8 cellular contexts compared by ENCODE assay signal in genomic region chr4:153344131-153345010, GRCh38. TPM values are rescaled to one million over a fixed set of nuclear protein-coding genes. Genes with fewer than 3 reads are reported as not detected.
DNase-seq lines count a peak whose midpoint lies in the region; ATAC-seq and TF ChIP-seq lines count a peak whose summit lies in the region.

TSS of gene MND1 (plus strand) at chr4:153344688. CDS start at chr4:153344738, 50 bp downstream.

- peaks cover 46% of the 10 kb centered on the region for H3K4me1 Mint-ChIP-seq in activated CD4-positive, alpha-beta memory T cell treated with anti-CD3 and anti-CD28 coated beads, Interleukin-2, amount 10 ng/mL, durations not matched to agents 7 days and 5 days

- H3K27ac ChIP-seq in lower lobe of right lung, result no peak within 1 kb of the TSS

- H3K36me3 ChIP-seq in lower lobe of right lung, result no peaks in the 10 kb centered on the region

- peak; percentile 87 for ATAC-seq in GM19452 (IDR thresholded peaks at IDR 0.05; ENCODE audit: unreplicated experiment)
- ATAC-seq in HG03575 (IDR thresholded peaks at IDR 0.05; ENCODE audit: extremely low read depth, insufficient number of reproducible peaks, low FRiP score, unreplicated experiment), result peak; percentile 41
- peak; percentile 97 for ATAC-seq in lower lobe of right lung

- peak within 1 kb of the TSS; percentile 76 for H3K4me3 ChIP-seq in lower lobe of right lung

- H3K9me3 ChIP-seq in lower lobe of right lung, result no peaks in the 10 kb centered on the region

- H3K27me3 Mint-ChIP-seq in activated CD4-positive, alpha-beta memory T cell treated with anti-CD3 and anti-CD28 coated beads, Interleukin-2, amount 10 ng/mL, durations not matched to agents 7 days and 5 days, result peaks cover 11% of the 10 kb centered on the region

- no peaks in the 10 kb centered on the region for H3K27me3 ChIP-seq in lower lobe of right lung (ENCODE audit: low read depth)

- CTCF ChIA-PET in activated CD4-positive, alpha-beta memory T cell treated with anti-CD3 and anti-CD28 coated beads, Interleukin-2, amount 10 ng/mL, durations not matched to agents 7 days and 5 days (lab: Charles Lee), result interaction anchor here (0.8 to 7.3 kb wide), 19 partner anchors 8 to 406 kb away, joined by 3 to 72 read pairs (median 7); partner anchors contain the start of gene TMEM131L

- H3K4me1 ChIP-seq in lower lobe of right lung, result peaks cover 14% of the 10 kb centered on the region

- intact Hi-C loops in lower lobe of right lung (cut with DNase I), result loop anchor here (10.0 kb wide), 1 partner anchor 230 kb away; no protein-coding TSS in a partner anchor

- peaks cover 6% of the 10 kb centered on the region for H3K36me3 Mint-ChIP-seq in activated CD4-positive, alpha-beta memory T cell treated with anti-CD3 and anti-CD28 coated beads, Interleukin-2, amount 10 ng/mL, durations not matched to agents 7 days and 5 days (ENCODE audit: low read depth)

- TF ChIP-seq CTCF in lower lobe of right lung (IDR thresholded peaks at IDR 0.05), result peak; percentile 95

- H3K27ac Mint-ChIP-seq in activated CD4-positive, alpha-beta memory T cell treated with anti-CD3 and anti-CD28 coated beads, Interleukin-2, amount 10 ng/mL, durations not matched to agents 7 days and 5 days, result peak within 1 kb of the TSS; percentile 77

- DNase-seq in CMK (ENCODE audit: low read depth) (peak; percentile 62), NCI-H82 treated with DMSO at 0.1 percent for 48 hours (lab: John Stamatoyannopoulos, UW; ENCODE audit: unreplicated experiment) (peak; percentile 42), ecto neural progenitor cell (ENCODE audit: low spot score) (peak; percentile 96), lower lobe of right lung (peak; percentile 87)
- peak; percentile 93 for DNase-seq in activated CD4-positive, alpha-beta memory T cell treated with anti-CD3 and anti-CD28 coated beads, Interleukin-2, amount 10 ng/mL, durations not matched to agents 7 days and 5 days
- DNase-seq in stimulated activated CD4-positive, alpha-beta T cell treated with anti-CD3 and anti-CD28 coated beads, TNF-alpha, amount 100 ng/mL, for 24 hours (ENCODE audit: low read depth in 3 of 3), result peak; percentile 81 to 93 (median 85)

- no peaks in the 10 kb centered on the region for H3K9me3 Mint-ChIP-seq in activated CD4-positive, alpha-beta memory T cell treated with anti-CD3 and anti-CD28 coated beads, Interleukin-2, amount 10 ng/mL, durations not matched to agents 7 days and 5 days

- H3K4me3 Mint-ChIP-seq in activated CD4-positive, alpha-beta memory T cell treated with anti-CD3 and anti-CD28 coated beads, Interleukin-2, amount 10 ng/mL, durations not matched to agents 7 days and 5 days, result peak within 1 kb of the TSS; percentile 84

- POLR2A ChIA-PET in activated CD4-positive, alpha-beta memory T cell treated with anti-CD3 and anti-CD28 coated beads, Interleukin-2, amount 10 ng/mL, durations not matched to agents 7 days and 5 days (lab: Charles Lee), result interaction anchor here (1.0 to 2.7 kb wide), 16 partner anchors 8 to 307 kb away, joined by 3 to 20 read pairs (median 8); partner anchors contain the start of gene TMEM131L

RNA-seq across cellular contexts. Expression of gene MND1, which starts in this region (rescaled TPM):
- total RNA-seq in activated CD4-positive, alpha-beta memory T cell treated with anti-CD3 and anti-CD28 coated beads, Interleukin-2, amount 10 ng/mL, durations not matched to agents 7 days and 5 days, result 10 to 100 TPM; 20.8 to 21.7 TPM
- total RNA-seq in lower lobe of right lung, result 0.83 TPM

Comparison
In these comparisons a context has a peak if more than half of its experiments do, and no peak if none do; other contexts are left out.
1. RNA of gene MND1 (total RNA-seq): 20.8 to 21.7 TPM in activated CD4-positive, alpha-beta memory T cell treated with anti-CD3 and anti-CD28 coated beads, Interleukin-2, amount 10 ng/mL, durations not matched to agents 7 days and 5 days; 0.83 TPM in lower lobe of right lung (single experiment); every median in the first group is over 10 times any median in the second.
2. Peak in DNase-seq, ATAC-seq and H3K4me3 ChIP-seq in lower lobe of right lung; RNA of the gene not detected or under 1 TPM.
3. DNase-seq: peak in every context shown above with its lines; median percentile 96 in ecto neural progenitor cell; 93 in activated CD4-positive, alpha-beta memory T cell treated with anti-CD3 and anti-CD28 coated beads, Interleukin-2, amount 10 ng/mL, durations not matched to agents 7 days and 5 days; 87 in lower lobe of right lung; 85 in stimulated activated CD4-positive, alpha-beta T cell treated with anti-CD3 and anti-CD28 coated beads, TNF-alpha, amount 100 ng/mL, for 24 hours; 62 in CMK; 42 in NCI-H82 treated with DMSO at 0.1 percent for 48 hours.
4. ATAC-seq: peak in every context shown above with its lines; median percentile 97 in lower lobe of right lung; 87 in GM19452; 41 in HG03575.